16 cellular contexts compared by ENCODE assay signal in genomic region chr2:215660687-215661086, GRCh38.
A peak's percentile ranks its signal among the peaks of the same experiment; 100 is the strongest.
DNase-seq lines count a peak whose midpoint lies in the region; ATAC-seq and TF ChIP-seq lines count a peak whose summit lies in the region.
"Had no signal": no experiment of that assay in that cellular context is flagged by ENCODE, and none has a peak within 500 bp of the region (broad histone marks: within the 10 kb centered on the region; RNA-seq: fewer than 3 reads in every experiment).

No MANE protein-coding gene starts in this region.

- H2AK9ac ChIP-seq in IMR-90 (replicated peaks; ENCODE audit: low read depth, low read length, poor library complexity), result peak overlapping the region; percentile 77

- H4K5ac ChIP-seq in IMR-90 (ENCODE audit: low read depth, low read length), result peak overlapping the region; percentile 95

- H4K8ac ChIP-seq in IMR-90 (ENCODE audit: low read depth in 2 of 2, low read length in 2 of 2), result peak overlapping the region; percentile 35 to 67

- H3K4me1 Mint-ChIP-seq in nephron progenitor cell, result peaks cover 46% of the 10 kb centered on the region
- peaks cover 15% of the 10 kb centered on the region for H3K4me1 Mint-ChIP-seq in activated T-helper 2 cell treated with anti-CD3 and anti-CD28 coated beads, Interferon-gamma antibody, Interleukin-2, Interleukin-4, amounts not matched to agents 10 μg/mL and 5 μg/mL and 100 μg/mL, durations not matched to agents 14 hours and 24 hours and 36 hours (ENCODE audit: low read depth)

- no peaks in the 10 kb centered on the region for H3K9me3 ChIP-seq in IMR-90 (ENCODE audit: control insufficient read depth, insufficient read depth, low read length)
- H3K9me3 ChIP-seq in esophagus (ENCODE audit: control insufficient read depth in 2 of 2, insufficient read depth in 1 of 2, low read depth in 1 of 2, low read length in 1 of 2), result no peaks in the 10 kb centered on the region

- peak; percentile 44 for ATAC-seq in IMR-90 (ENCODE audit: low read depth)
- ATAC-seq in activated CD4-positive, CD25-positive, alpha-beta regulatory T cell treated with anti-CD3 and anti-CD28 coated beads, Interleukin-2, amount 50 U/mL, for 24 hours, result no peak
- ATAC-seq: left ventricle myocardium superior, Right ventricle myocardium inferior had no signal

- peak overlapping the region; percentile 19; the same call in 1 of the 2 replicates for H3K9ac ChIP-seq in IMR-90 (ENCODE audit: low read depth, low read length)
- H3K9ac ChIP-seq: neural progenitor cell had no signal

- peaks cover 0 to 9% of the 10 kb centered on the region in 2 experiments; a peak in 1 of 4 replicates for H3K79me1 ChIP-seq in IMR-90 (ENCODE audit: low read depth in 1 of 2, low read length in 2 of 2)

- peak overlapping the region; percentile 30; the same call in 1 of the 2 replicates for H3K56ac ChIP-seq in IMR-90 (ENCODE audit: extremely low read depth, insufficient read depth, low read length)

- H3K27ac Mint-ChIP-seq in nephron progenitor cell, result peak overlapping the region; percentile 58
- no peak overlapping the region for H3K27ac Mint-ChIP-seq in activated T-helper 2 cell treated with anti-CD3 and anti-CD28 coated beads, Interferon-gamma antibody, Interleukin-2, Interleukin-4, amounts not matched to agents 10 μg/mL and 5 μg/mL and 100 μg/mL, durations not matched to agents 14 hours and 24 hours and 36 hours
- H3K27ac Mint-ChIP-seq: activated naive CD8-positive, alpha-beta T cell treated with anti-CD3 and anti-CD28 coated beads for 36 hours; neural progenitor cell had no signal

- no peaks in the 10 kb centered on the region for H4K20me1 ChIP-seq in IMR-90 (ENCODE audit: insufficient read depth, low read length)

- H3K4ac ChIP-seq in IMR-90 (ENCODE audit: low read depth, low read length), result peak overlapping the region; percentile 93

- POLR2A ChIA-PET in IMR-90 (lab: Charles Lee; ENCODE audit: unreplicated experiment), result interaction anchor here (0.9 kb wide), 1 partner anchor 33 kb away, joined by 4 read pairs; no protein-coding TSS in a partner anchor

- H3K4me3 ChIP-seq in AG09309 (ENCODE audit: control insufficient read depth, low read depth, low read length) (no peak overlapping the region), IMR-90 (ENCODE audit: insufficient read depth, low read depth, low read length) (no peak overlapping the region), esophagus (ENCODE audit: low read depth in 1 of 2, low read length in 2 of 2) (no peak overlapping the region)
- H3K4me3 ChIP-seq: neural progenitor cell had no signal

- peak overlapping the region; percentile 86 for H3K14ac ChIP-seq in IMR-90 (replicated peaks; ENCODE audit: low read depth, low read length)

- TF ChIP-seq RAD21 in IMR-90 (IDR thresholded peaks at IDR 0.05; ENCODE audit: low read length), result peak; percentile 30; the same call in 1 of the 2 replicates

- H3K4me1 ChIP-seq in IMR-90 (ENCODE audit: control insufficient read depth, insufficient read depth, low read length) (peaks cover 13% of the 10 kb centered on the region), esophagus (ENCODE audit: control insufficient read depth in 2 of 2, insufficient read depth in 2 of 2, low read length in 1 of 2) (no peaks in the 10 kb centered on the region)
- H3K4me1 ChIP-seq: neural progenitor cell had no signal

- CTCF ChIA-PET in IMR-90 (lab: Yijun Ruan, JAX), result interaction anchor here (0.6 to 0.9 kb wide), 5 partner anchors 22 to 216 kb away, joined by 3 to 4 read pairs (median 3); no protein-coding TSS in a partner anchor

- in situ Hi-C loops in IMR-90 (cut with MboI; ENCODE audit: low sequenced_read_pairs), result no loop called here

- TF ChIP-seq POLR2A in IMR-90 (IDR thresholded peaks at IDR 0.05; ENCODE audit: low read depth, low read length), result no peak

- H3K27me3 ChIP-seq in IMR-90 (ENCODE audit: control insufficient read depth, insufficient read depth, low read length) (no peaks in the 10 kb centered on the region), esophagus (ENCODE audit: control insufficient read depth in 1 of 2, insufficient read depth in 2 of 2, low read length in 2 of 2) (no peaks in the 10 kb centered on the region)
- H3K27me3 ChIP-seq: neural progenitor cell had no signal

- peak overlapping the region; percentile 98 for H2BK120ac ChIP-seq in IMR-90 (ENCODE audit: low read depth, low read length)

- H3K23ac ChIP-seq in IMR-90 (ENCODE audit: low read depth, low read length), result peak overlapping the region; percentile 50

- H2AFZ ChIP-seq in IMR-90 (replicated peaks; ENCODE audit: low read length, poor library complexity), result peak overlapping the region; percentile 84
- H2AFZ ChIP-seq: neural progenitor cell had no signal

- intact Hi-C loops in IMR-90 (cut with micrococcal nuclease), result no loop called here
- intact Hi-C loops in activated T-helper 2 cell treated with anti-CD3 and anti-CD28 coated beads, Interferon-gamma antibody, Interleukin-2, Interleukin-4, amounts not matched to agents 10 μg/mL and 5 μg/mL and 100 μg/mL, durations not matched to agents 14 hours and 24 hours and 36 hours (cut with micrococcal nuclease), result no loop called here

- H3K36me3 ChIP-seq in IMR-90 (ENCODE audit: control insufficient read depth, insufficient read depth, low read length) (no peaks in the 10 kb centered on the region), esophagus (ENCODE audit: control insufficient read depth in 2 of 2, insufficient read depth in 2 of 2, low read length in 1 of 2) (no peaks in the 10 kb centered on the region)
- H3K36me3 ChIP-seq: neural progenitor cell had no signal

- dilution Hi-C loops in IMR-90 (cut with HindIII; ENCODE audit: low sequenced_read_pairs, unreplicated experiment), result no loop called here

- H2BK15ac ChIP-seq in IMR-90 (ENCODE audit: low read depth, low read length), result peak overlapping the region; percentile 71; the same call in 2 of the 3 replicates

- 0 out of 2 replicates have a peak overlapping the region, but pooled peaks have one; percentile 8 for H3K4me2 ChIP-seq in IMR-90 (ENCODE audit: low read depth, low read length)
- H3K4me2 ChIP-seq: neural progenitor cell had no signal

- H2BK20ac ChIP-seq in IMR-90 (ENCODE audit: low read depth, low read length), result peak overlapping the region; percentile 97

- H3K4me3 Mint-ChIP-seq in nephron progenitor cell, result no peak overlapping the region
- no peak overlapping the region for H3K4me3 Mint-ChIP-seq in activated T-helper 2 cell treated with anti-CD3 and anti-CD28 coated beads, Interferon-gamma antibody, Interleukin-2, Interleukin-4, amounts not matched to agents 10 μg/mL and 5 μg/mL and 100 μg/mL, durations not matched to agents 14 hours and 24 hours and 36 hours (ENCODE audit: low read depth)
- H3K4me3 Mint-ChIP-seq: activated naive CD8-positive, alpha-beta T cell treated with anti-CD3 and anti-CD28 coated beads for 36 hours; neural progenitor cell had no signal

- WGBS in IMR-90 (ENCODE audit: extremely low coverage in 2 of 2, insufficient read length in 1 of 2), 2 experiments, result no CpG with 5 or more reads among the region's 8 CpGs
- 71 to 72% methylated on average over 8 of the region's 8 CpGs for WGBS in esophagus, 2 donors

- peak overlapping the region; percentile 86 for H3K27ac ChIP-seq in IMR-90 (ENCODE audit: insufficient read depth, low read length)
- H3K27ac ChIP-seq in esophagus (ENCODE audit: low read depth in 2 of 2, low read length in 1 of 2), result peak overlapping the region; percentile 34 to 37
- H3K27ac ChIP-seq: neural progenitor cell had no signal

- no TSS peak for BruUV-seq in IMR-90 (replicated peaks; lab: Mats Ljungman, UMichigan)

- DNase-seq in AG09309 (ENCODE audit: low read depth) (peak; percentile 71), IMR-90 (peak; percentile 98), nephron progenitor cell (no peak), DMS153 (lab: John Stamatoyannopoulos, UW) (no peak), AML-193 (lab: John Stamatoyannopoulos, UW) (no peak)
- DNase-seq in activated T-helper 2 cell treated with anti-CD3 and anti-CD28 coated beads, Interferon-gamma antibody, Interleukin-2, Interleukin-4, amounts not matched to agents 10 μg/mL and 5 μg/mL and 100 μg/mL, durations not matched to agents 14 hours and 24 hours and 36 hours (ENCODE audit: low spot score), result no peak
- DNase-seq: activated naive CD8-positive, alpha-beta T cell treated with anti-CD3 and anti-CD28 coated beads for 36 hours; GDM1; KBM-7; left ventricle myocardium superior; NCI-H1694 treated with DMSO at 0.1 percent for 48 hours; stimulated activated CD4-positive, alpha-beta T cell treated with anti-CD3 and anti-CD28 coated beads, Interleukin-15, amount 100 ng/mL, for 24 hours had no signal

- peaks cover 2% of the 10 kb centered on the region for H3K27me3 Mint-ChIP-seq in nephron progenitor cell (ENCODE audit: low read depth, poor library complexity)
- H3K27me3 Mint-ChIP-seq in activated T-helper 2 cell treated with anti-CD3 and anti-CD28 coated beads, Interferon-gamma antibody, Interleukin-2, Interleukin-4, amounts not matched to agents 10 μg/mL and 5 μg/mL and 100 μg/mL, durations not matched to agents 14 hours and 24 hours and 36 hours (ENCODE audit: low read depth), result no peaks in the 10 kb centered on the region
- H3K27me3 Mint-ChIP-seq: activated naive CD8-positive, alpha-beta T cell treated with anti-CD3 and anti-CD28 coated beads for 36 hours had no signal

- peaks cover 10% of the 10 kb centered on the region; the same call in 1 of the 2 replicates for H3K9me1 ChIP-seq in IMR-90 (ENCODE audit: insufficient read depth, low read length)

- peak overlapping the region; percentile 84 for H2AK5ac ChIP-seq in IMR-90 (ENCODE audit: low read depth, low read length)

- H4K91ac ChIP-seq in IMR-90 (ENCODE audit: insufficient read depth, low read depth, low read length), result peak overlapping the region; percentile 93

- H3K18ac ChIP-seq in IMR-90 (ENCODE audit: low read depth, low read length), result peak overlapping the region; percentile 95

- H2BK5ac ChIP-seq in IMR-90 (ENCODE audit: low read depth, low read length, poor library complexity, severe bottlenecking), result peak overlapping the region; percentile 98

- TF ChIP-seq CTCF in AG09309 (IDR thresholded peaks at IDR 0.05; ENCODE audit: control insufficient read depth, insufficient read depth, low read depth, low read length, missing control alignments), result no peak
- no peak for TF ChIP-seq CTCF in IMR-90 (conservative IDR thresholded peaks at IDR 0.05; ENCODE audit: low read depth, low read length)
- no peak for TF ChIP-seq CTCF in nephron progenitor cell (IDR thresholded peaks at IDR 0.05)

- no peaks in the 10 kb centered on the region for H3K9me3 Mint-ChIP-seq in nephron progenitor cell
- no peaks in the 10 kb centered on the region for H3K9me3 Mint-ChIP-seq in activated T-helper 2 cell treated with anti-CD3 and anti-CD28 coated beads, Interferon-gamma antibody, Interleukin-2, Interleukin-4, amounts not matched to agents 10 μg/mL and 5 μg/mL and 100 μg/mL, durations not matched to agents 14 hours and 24 hours and 36 hours
- H3K9me3 Mint-ChIP-seq: activated naive CD8-positive, alpha-beta T cell treated with anti-CD3 and anti-CD28 coated beads for 36 hours had no signal

- no peaks in the 10 kb centered on the region for H3K36me3 Mint-ChIP-seq in nephron progenitor cell (ENCODE audit: low read depth)
- no peaks in the 10 kb centered on the region for H3K36me3 Mint-ChIP-seq in activated T-helper 2 cell treated with anti-CD3 and anti-CD28 coated beads, Interferon-gamma antibody, Interleukin-2, Interleukin-4, amounts not matched to agents 10 μg/mL and 5 μg/mL and 100 μg/mL, durations not matched to agents 14 hours and 24 hours and 36 hours (ENCODE audit: low read depth)
- H3K36me3 Mint-ChIP-seq: activated naive CD8-positive, alpha-beta T cell treated with anti-CD3 and anti-CD28 coated beads for 36 hours; neural progenitor cell had no signal

Comparison
In these comparisons a context has a peak if more than half of its experiments do, and no peak if none do; other contexts are left out.
1. DNase-seq: peak in AG09309 (single experiment) and IMR-90 (single experiment); none in nephron progenitor cell (single experiment), activated T-helper 2 cell treated with anti-CD3 and anti-CD28 coated beads, Interferon-gamma antibody, Interleukin-2, Interleukin-4, amounts not matched to agents 10 μg/mL and 5 μg/mL and 100 μg/mL, durations not matched to agents 14 hours and 24 hours and 36 hours (single experiment), DMS153 (single experiment) and AML-193 (0 of 2).